Comparison of ENCODE assay signal across 7 cellular contexts in genomic region chr1:201450721-201451291, GRCh38.
DNase-seq lines count a peak whose midpoint lies in the region; ATAC-seq lines count a peak whose summit lies in the region.

No MANE protein-coding gene starts in this region.

- DNase-seq in amygdala (lab: John Stamatoyannopoulos, UW) (peak in 45 of 56 donors; percentile 16 to 78 (median 59)), hypothalamus (lab: John Stamatoyannopoulos, UW) (peak in 39 of 51 donors; percentile 16 to 84 (median 49)), stromal cell of bone marrow (ENCODE audit: low read depth) (peak; percentile 62)
- DNase-seq in stimulated activated naive CD4-positive, alpha-beta T cell treated with Interleukin-2 at 50 U/mL for 16 hours (lab: John Stamatoyannopoulos, UW), result no peak
- no peak for DNase-seq in activated effector memory CD4-positive, alpha-beta T cell treated with anti-CD3 and anti-CD28 coated beads, Interleukin-2, amount 50 U/mL, for 16 hours

- ATAC-seq in HG02852 (IDR thresholded peaks at IDR 0.05; ENCODE audit: unreplicated experiment) (peak; percentile 47), GM18517 (IDR thresholded peaks at IDR 0.05; ENCODE audit: unreplicated experiment) (no peak)

Comparison
In these comparisons a context has a peak if more than half of its experiments do, and no peak if none do; other contexts are left out.
1. DNase-seq: peak in amygdala (45 of 56), hypothalamus (39 of 51) and stromal cell of bone marrow (single experiment); none in stimulated activated naive CD4-positive, alpha-beta T cell treated with Interleukin-2 at 50 U/mL for 16 hours (single experiment) and activated effector memory CD4-positive, alpha-beta T cell treated with anti-CD3 and anti-CD28 coated beads, Interleukin-2, amount 50 U/mL, for 16 hours (single experiment).